Comparison of ENCODE assay signal across 8 cellular contexts in genomic region chr7:47991741-47992311, GRCh38. TPM values are rescaled to one million over a fixed set of nuclear protein-coding genes. Genes with fewer than 3 reads are reported as not detected.
A peak's percentile ranks its signal among the peaks of the same experiment; 100 is the strongest.
DNase-seq lines count a peak whose midpoint lies in the region; ATAC-seq lines count a peak whose summit lies in the region.

No MANE protein-coding gene starts in this region.

- 8 to 14% methylated on average over 26 of the region's 26 CpGs for WGBS in esophagus, 2 donors

- H3K4me1 ChIP-seq in esophagus (ENCODE audit: control insufficient read depth in 2 of 2, insufficient read depth in 2 of 2, low read length in 1 of 2) (no peaks in the 10 kb centered on the region), muscle layer of duodenum (ENCODE audit: control insufficient read depth in 1 of 2, insufficient read depth in 2 of 2, low read length in 2 of 2) (no peaks in the 10 kb centered on the region)

- H3K27me3 ChIP-seq in esophagus (ENCODE audit: control insufficient read depth in 1 of 2, insufficient read depth in 2 of 2, low read length in 2 of 2) (no peaks in the 10 kb centered on the region), muscle layer of duodenum (ENCODE audit: low read depth, low read length) (no peaks in the 10 kb centered on the region)

- H3K36me3 ChIP-seq in esophagus (ENCODE audit: control insufficient read depth in 2 of 2, insufficient read depth in 2 of 2, low read length in 1 of 2) (no peaks in the 10 kb centered on the region), muscle layer of duodenum (ENCODE audit: control insufficient read depth in 1 of 2, insufficient read depth in 2 of 2, low read length in 2 of 2) (no peaks in the 10 kb centered on the region)

- ATAC-seq in GM18909 (IDR thresholded peaks at IDR 0.05; ENCODE audit: poor library complexity, unreplicated experiment) (peak; percentile 99), HG03135 (IDR thresholded peaks at IDR 0.05; ENCODE audit: unreplicated experiment) (peak; percentile 99)

- DNase-seq in AG20443 (ENCODE audit: low spot score) (peak; percentile 92), NOMO-1 treated with DMSO at 0.1 percent for 48 hours (lab: John Stamatoyannopoulos, UW; ENCODE audit: unreplicated experiment) (peak; percentile 88), activated T-cell treated with anti-CD3 and anti-CD28 coated beads for 4 hours (peak; percentile 72)
- DNase-seq in stimulated activated CD8-positive, alpha-beta memory T cell treated with anti-CD3 and anti-CD28 coated beads, Interleukin-7, amount 100 ng/mL, for 1 hour (ENCODE audit: low read depth in 2 of 2) = peak; percentile 72 to 76

- H3K4me3 ChIP-seq in esophagus (ENCODE audit: low read depth in 1 of 2, low read length in 2 of 2) (peak overlapping the region; percentile 56 to 57), muscle layer of duodenum (ENCODE audit: low read depth in 1 of 2, low read length in 2 of 2) (peak overlapping the region; percentile 69 to 70)

- H3K27ac ChIP-seq in esophagus (ENCODE audit: low read depth in 2 of 2, low read length in 1 of 2) (peak overlapping the region; percentile 16 to 42), muscle layer of duodenum (ENCODE audit: low read length) (peak overlapping the region; percentile 75)

- H3K9me3 ChIP-seq in esophagus (ENCODE audit: control insufficient read depth in 2 of 2, insufficient read depth in 1 of 2, low read depth in 1 of 2, low read length in 1 of 2) (no peaks in the 10 kb centered on the region), muscle layer of duodenum (ENCODE audit: control insufficient read depth in 1 of 2, low read length in 2 of 2) (no peaks in the 10 kb centered on the region)

RNA-seq across cellular contexts. Expression of gene HUS1, which starts 12.4 kb away (rescaled TPM):
- 10 to 100 TPM in 1 of 2 donors, 1 to 10 TPM in 1; 5.4 to 13.5 TPM for polyA plus RNA-seq in esophagus

RNA-seq across cellular contexts. Expression of gene SUN3, which starts 37.1 kb away (rescaled TPM):
- polyA plus RNA-seq in esophagus = under 1 TPM in 1 of 2 donors, not detected in 1; 0.02 TPM

RNA-seq across cellular contexts. Expression of gene C7orf57, which starts 43.5 kb away (rescaled TPM):
- polyA plus RNA-seq in esophagus = under 1 TPM; 0.73 to 0.80 TPM

RNA-seq across cellular contexts. Expression of gene PKD1L1, which starts 43.6 kb away (rescaled TPM):
- polyA plus RNA-seq in esophagus = under 1 TPM; 0.08 to 0.25 TPM

Comparison
In these comparisons a context has a peak if more than half of its experiments do, and no peak if none do; other contexts are left out.
1. Peak in every context shown above with its lines: DNase-seq, ATAC-seq, H3K4me3 ChIP-seq and H3K27ac ChIP-seq.